Comparison of ENCODE assay signal across 13 cellular contexts in the genomic region with DNA sequence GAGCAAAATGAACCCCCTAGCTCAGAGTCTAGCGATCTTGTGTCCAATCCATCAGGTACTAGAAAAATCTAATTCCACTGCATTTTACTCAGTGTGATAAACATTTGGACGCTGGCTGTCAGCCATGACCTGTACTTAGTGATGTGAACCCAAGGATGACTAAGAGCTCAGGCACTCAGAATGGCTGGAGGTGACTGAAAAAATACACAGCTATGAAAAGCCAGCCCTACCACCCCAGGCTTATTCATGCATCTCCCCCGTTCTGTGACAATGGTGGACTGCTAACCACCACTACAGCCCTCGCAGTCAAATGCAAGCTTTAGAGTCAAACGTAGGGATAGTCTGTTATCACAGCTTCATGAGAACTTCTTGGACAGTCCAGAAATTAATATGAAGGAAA. TPM values are rescaled to one million over a fixed set of nuclear protein-coding genes. Genes with fewer than 3 reads are reported as not detected.
DNase-seq lines count a peak whose midpoint lies in the region; ATAC-seq and TF ChIP-seq lines count a peak whose summit lies in the region.
"Had no signal": no experiment of that assay in that cellular context is flagged by ENCODE, and none has a peak within 500 bp of the region (broad histone marks: within the 10 kb centered on the region; RNA-seq: fewer than 3 reads in every experiment).

No MANE protein-coding gene starts in this region.

- CTCF ChIA-PET in PC-3 (lab: Charles Lee): interaction anchor here (0.6 kb wide), 1 partner anchor 40 kb away, joined by 5 read pairs; no protein-coding TSS in a partner anchor

- POLR2A ChIA-PET in PC-3 (lab: Charles Lee; ENCODE audit: unreplicated experiment): no interaction called here

- TF ChIP-seq CTCF in PC-3 (conservative IDR thresholded peaks at IDR 0.05; ENCODE audit: low read depth, low read length): no peak
- no peak for TF ChIP-seq CTCF in osteocyte (IDR thresholded peaks at IDR 0.05)

- H2AK5ac ChIP-seq in mesendoderm (ENCODE audit: low read length): no peak overlapping the region

- no CpG with 5 or more reads among the region's 5 CpGs for WGBS in mesendoderm (ENCODE audit: extremely low coverage, insufficient coverage, low lambda C conversion rate)

- DNase-seq in DMS53 treated with DMSO at 0.1 percent for 48 hours (lab: John Stamatoyannopoulos, UW; ENCODE audit: unreplicated experiment): peak; percentile 49
- DNase-seq in PC-3: peak; percentile 91
- peak; percentile 89 to 95 for DNase-seq in dermis microvascular lymphatic vessel endothelial cell (ENCODE audit: low read depth in 2 of 2)
- DNase-seq in osteocyte (ENCODE audit: extremely low spot score, unreplicated experiment): no peak
- no peak for DNase-seq in mesendoderm
- no peak for DNase-seq in NCI-H526 treated with DMSO at 0.1 percent for 48 hours (lab: John Stamatoyannopoulos, UW)
- DNase-seq: MV-4-11, NCI-H345, testis had no signal

- no peak overlapping the region for H2BK5ac ChIP-seq in mesendoderm (ENCODE audit: low read length)

- H3K4me1 Mint-ChIP-seq in osteocyte (ENCODE audit: unreplicated experiment): peaks cover 62% of the 10 kb centered on the region

- no peaks in the 10 kb centered on the region for H3K9me3 ChIP-seq in PC-3 (ENCODE audit: low read length)
- H3K9me3 ChIP-seq: testis had no signal

- H3K4me3 ChIP-seq in PC-3 (ENCODE audit: low read length) (no peak overlapping the region), mesendoderm (ENCODE audit: low read length) (no peak overlapping the region)
- H3K4me3 ChIP-seq: testis had no signal

- H3K27me3 ChIP-seq in PC-3 (ENCODE audit: low read length) (no peaks in the 10 kb centered on the region), mesendoderm (ENCODE audit: insufficient read depth, low read length, poor library complexity) (no peaks in the 10 kb centered on the region)
- H3K27me3 ChIP-seq: testis had no signal

- no peaks in the 10 kb centered on the region for H3K36me3 ChIP-seq in PC-3 (ENCODE audit: low read depth, low read length)
- H3K36me3 ChIP-seq in mesendoderm (ENCODE audit: control insufficient read depth, insufficient read depth, low read length): no peaks in the 10 kb centered on the region

- no peaks in the 10 kb centered on the region for H4K20me1 ChIP-seq in PC-3 (ENCODE audit: low read length)

- no peak overlapping the region for H2AFZ ChIP-seq in PC-3 (ENCODE audit: low read length)

- no peak overlapping the region for H3K4me3 Mint-ChIP-seq in osteocyte (ENCODE audit: unreplicated experiment)
- H3K4me3 Mint-ChIP-seq: activated T-helper 1 cell treated with anti-CD3 and anti-CD28 coated beads, Interleukin-12 subunit alpha, Interleukin-12 subunit beta, Interleukin-2, Interleukin-4 antibody, amounts not matched to agents 30 ng/mL and 10 ng/mL and 1 ng/mL, durations not matched to agents 14 hours and 24 hours and 36 hours had no signal

- peaks cover 64% of the 10 kb centered on the region for H3K4me1 ChIP-seq in PC-3 (ENCODE audit: insufficient read depth, low read length)
- H3K4me1 ChIP-seq in mesendoderm (ENCODE audit: control insufficient read depth, low read depth, low read length): no peaks in the 10 kb centered on the region
- H3K4me1 ChIP-seq: testis had no signal

- no peak overlapping the region for H3K56ac ChIP-seq in mesendoderm (ENCODE audit: low read length)

- peak overlapping the region; percentile 29 for H3K27ac Mint-ChIP-seq in osteocyte (ENCODE audit: unreplicated experiment)
- H3K27ac Mint-ChIP-seq: activated T-helper 1 cell treated with anti-CD3 and anti-CD28 coated beads, Interleukin-12 subunit alpha, Interleukin-12 subunit beta, Interleukin-2, Interleukin-4 antibody, amounts not matched to agents 30 ng/mL and 10 ng/mL and 1 ng/mL, durations not matched to agents 14 hours and 24 hours and 36 hours; progenitor cell of endocrine pancreas had no signal

- no peak for TF ChIP-seq POLR2A in GM18505 (IDR thresholded peaks at IDR 0.05; ENCODE audit: borderline replicate concordance, extremely low read depth, insufficient read depth, insufficient read length)

- H3K23ac ChIP-seq in mesendoderm (ENCODE audit: low read length): no peak overlapping the region

- H4K5ac ChIP-seq in mesendoderm (ENCODE audit: low read length): no peak overlapping the region

- H2BK15ac ChIP-seq in mesendoderm (replicated peaks; ENCODE audit: low read depth): no peak overlapping the region

- H3K4me2 ChIP-seq in PC-3 (ENCODE audit: low read length) (peak overlapping the region; percentile 68), mesendoderm (ENCODE audit: low read length) (no peak overlapping the region)

- H3K27ac ChIP-seq in PC-3 (ENCODE audit: low read length) (peak overlapping the region; percentile 47), mesendoderm (ENCODE audit: low read depth, low read length) (no peak overlapping the region)
- H3K27ac ChIP-seq: testis had no signal

- no peak overlapping the region for H4K8ac ChIP-seq in mesendoderm (ENCODE audit: low read depth, low read length)

- H3K36me3 Mint-ChIP-seq in osteocyte (ENCODE audit: unreplicated experiment): no peaks in the 10 kb centered on the region

- no peak overlapping the region for H3K4ac ChIP-seq in mesendoderm (ENCODE audit: low read depth, low read length)

- ATAC-seq in PC-3: peak; percentile 76
- ATAC-seq in GM19467 (IDR thresholded peaks at IDR 0.05; ENCODE audit: unreplicated experiment): no peak
- no peak for ATAC-seq in GM18505 (IDR thresholded peaks at IDR 0.05; ENCODE audit: unreplicated experiment)

- BruUV-seq in PC-3 (replicated peaks; lab: Mats Ljungman, UMichigan): no TSS peak

- no peak overlapping the region for H3K18ac ChIP-seq in mesendoderm (ENCODE audit: low read length)

- H3K79me1 ChIP-seq in mesendoderm (ENCODE audit: low read length): no peaks in the 10 kb centered on the region

- intact Hi-C loops in PC-3 (cut with micrococcal nuclease): no loop called here

- H2BK120ac ChIP-seq in mesendoderm (ENCODE audit: low read depth, low read length): no peak overlapping the region

- no peaks in the 10 kb centered on the region for H3K9me3 Mint-ChIP-seq in osteocyte (ENCODE audit: unreplicated experiment)

- H3K79me2 ChIP-seq in PC-3 (ENCODE audit: low read length) (no peaks in the 10 kb centered on the region), mesendoderm (ENCODE audit: control insufficient read depth, insufficient read depth, low read length) (no peaks in the 10 kb centered on the region)

- no peaks in the 10 kb centered on the region for H3K27me3 Mint-ChIP-seq in osteocyte (ENCODE audit: unreplicated experiment)

- H3K9ac ChIP-seq in PC-3 (ENCODE audit: low read length) (no peak overlapping the region), mesendoderm (ENCODE audit: low read length) (no peak overlapping the region)

- no peaks in the 10 kb centered on the region for H3K9me2 ChIP-seq in PC-3 (replicated peaks; ENCODE audit: low read length)

- H3F3A ChIP-seq in PC-3 (ENCODE audit: low read length, unreplicated experiment): no peaks in the 10 kb centered on the region

RNA-seq across cellular contexts. Expression of a gene that starts 14.9 kb away (rescaled TPM):
- total RNA-seq in PC-3 (2014; rRNA removed) (0.77 and 0.81 TPM in 2 replicates), dermis microvascular lymphatic vessel endothelial cell (0.76 and 1.2 TPM in 2 replicates), osteocyte (4.0 and 5.7 TPM in 2 replicates)
- 2.5 TPM for polyA plus RNA-seq in mesendoderm (2013, experiment 1 of 2)
- polyA plus RNA-seq in mesendoderm (2013, experiment 2 of 2): 2.6 TPM

Comparison
In these comparisons a context has a peak if more than half of its experiments do, and no peak if none do; other contexts are left out.
1. DNase-seq: peak in DMS53 treated with DMSO at 0.1 percent for 48 hours (single experiment), PC-3 (single experiment) and dermis microvascular lymphatic vessel endothelial cell (2 of 2); none in osteocyte (single experiment), mesendoderm (single experiment) and NCI-H526 treated with DMSO at 0.1 percent for 48 hours (single experiment).